Comparison of ENCODE assay signal across 1 cellular context in the genomic region with DNA sequence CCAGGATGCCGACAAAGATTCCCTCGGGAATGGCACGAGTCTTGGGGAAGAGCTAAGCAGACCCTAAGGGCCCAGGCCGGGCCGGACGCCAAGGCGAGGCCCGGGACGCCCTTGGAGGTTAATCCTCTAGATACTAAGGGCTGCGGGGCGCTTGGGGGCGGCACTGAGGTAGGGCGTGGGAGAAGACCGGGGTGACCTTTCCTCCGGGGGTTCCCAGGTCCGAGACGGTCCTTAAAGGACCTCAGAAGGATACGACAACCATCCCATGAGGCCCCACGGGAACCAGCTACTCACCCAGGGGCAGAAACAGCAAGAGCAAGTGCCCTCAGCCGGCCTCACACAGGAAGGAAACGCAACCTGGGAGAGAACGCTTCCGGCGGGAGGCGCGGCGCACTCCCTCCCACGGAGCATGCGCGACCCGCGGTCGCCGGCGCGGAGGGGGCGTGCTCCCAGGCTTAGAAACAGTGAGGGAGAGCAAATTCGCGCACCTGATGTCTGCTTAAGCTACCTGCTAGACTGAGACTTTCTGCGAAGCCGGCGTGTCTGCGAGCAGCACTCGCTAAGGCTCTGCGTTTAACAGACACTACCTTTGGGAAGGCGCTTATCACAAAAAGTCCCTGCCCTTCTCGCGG.
TF ChIP-seq lines count a peak whose summit lies in the region.

A gene with protein sequence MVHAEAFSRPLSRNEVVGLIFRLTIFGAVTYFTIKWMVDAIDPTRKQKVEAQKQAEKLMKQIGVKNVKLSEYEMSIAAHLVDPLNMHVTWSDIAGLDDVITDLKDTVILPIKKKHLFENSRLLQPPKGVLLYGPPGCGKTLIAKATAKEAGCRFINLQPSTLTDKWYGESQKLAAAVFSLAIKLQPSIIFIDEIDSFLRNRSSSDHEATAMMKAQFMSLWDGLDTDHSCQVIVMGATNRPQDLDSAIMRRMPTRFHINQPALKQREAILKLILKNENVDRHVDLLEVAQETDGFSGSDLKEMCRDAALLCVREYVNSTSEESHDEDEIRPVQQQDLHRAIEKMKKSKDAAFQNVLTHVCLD (minus strand): TSS at position 354 of the 632 bp plus-strand sequence. CDS start 3,627 bp downstream, outside the sequence.

TF ChIP-seq in Ishikawa, 13 proteins besides CTCF, POLR2A, EP300 and RAD21:
- TF ChIP-seq, protein P1, sequence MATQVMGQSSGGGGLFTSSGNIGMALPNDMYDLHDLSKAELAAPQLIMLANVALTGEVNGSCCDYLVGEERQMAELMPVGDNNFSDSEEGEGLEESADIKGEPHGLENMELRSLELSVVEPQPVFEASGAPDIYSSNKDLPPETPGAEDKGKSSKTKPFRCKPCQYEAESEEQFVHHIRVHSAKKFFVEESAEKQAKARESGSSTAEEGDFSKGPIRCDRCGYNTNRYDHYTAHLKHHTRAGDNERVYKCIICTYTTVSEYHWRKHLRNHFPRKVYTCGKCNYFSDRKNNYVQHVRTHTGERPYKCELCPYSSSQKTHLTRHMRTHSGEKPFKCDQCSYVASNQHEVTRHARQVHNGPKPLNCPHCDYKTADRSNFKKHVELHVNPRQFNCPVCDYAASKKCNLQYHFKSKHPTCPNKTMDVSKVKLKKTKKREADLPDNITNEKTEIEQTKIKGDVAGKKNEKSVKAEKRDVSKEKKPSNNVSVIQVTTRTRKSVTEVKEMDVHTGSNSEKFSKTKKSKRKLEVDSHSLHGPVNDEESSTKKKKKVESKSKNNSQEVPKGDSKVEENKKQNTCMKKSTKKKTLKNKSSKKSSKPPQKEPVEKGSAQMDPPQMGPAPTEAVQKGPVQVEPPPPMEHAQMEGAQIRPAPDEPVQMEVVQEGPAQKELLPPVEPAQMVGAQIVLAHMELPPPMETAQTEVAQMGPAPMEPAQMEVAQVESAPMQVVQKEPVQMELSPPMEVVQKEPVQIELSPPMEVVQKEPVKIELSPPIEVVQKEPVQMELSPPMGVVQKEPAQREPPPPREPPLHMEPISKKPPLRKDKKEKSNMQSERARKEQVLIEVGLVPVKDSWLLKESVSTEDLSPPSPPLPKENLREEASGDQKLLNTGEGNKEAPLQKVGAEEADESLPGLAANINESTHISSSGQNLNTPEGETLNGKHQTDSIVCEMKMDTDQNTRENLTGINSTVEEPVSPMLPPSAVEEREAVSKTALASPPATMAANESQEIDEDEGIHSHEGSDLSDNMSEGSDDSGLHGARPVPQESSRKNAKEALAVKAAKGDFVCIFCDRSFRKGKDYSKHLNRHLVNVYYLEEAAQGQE (IDR thresholded peaks at IDR 0.05; ENCODE audit: low read depth) = no peak
- TF ChIP-seq TEAD4 (IDR thresholded peaks at IDR 0.05) = 0 out of 2 replicates have a peak, but pooled peaks have one; percentile 2
- TF ChIP-seq ZBTB7A (IDR thresholded peaks at IDR 0.05; ENCODE audit: low read depth) = no peak
- TF ChIP-seq EGR1 (IDR thresholded peaks at IDR 0.05) = peak; percentile 22; the same call in 1 of the 2 replicates
- TF ChIP-seq, protein P2, sequence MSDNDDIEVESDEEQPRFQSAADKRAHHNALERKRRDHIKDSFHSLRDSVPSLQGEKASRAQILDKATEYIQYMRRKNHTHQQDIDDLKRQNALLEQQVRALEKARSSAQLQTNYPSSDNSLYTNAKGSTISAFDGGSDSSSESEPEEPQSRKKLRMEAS (IDR thresholded peaks at IDR 0.05) = peak; percentile 71
- TF ChIP-seq TCF12 (IDR thresholded peaks at IDR 0.05; ENCODE audit: low read depth) = peak; percentile 28; the same call in 1 of the 2 replicates
- peak; percentile 40; the same call in 1 of the 2 replicates for TF ChIP-seq NFIC (IDR thresholded peaks at IDR 0.05)
- TF ChIP-seq, protein P3, sequence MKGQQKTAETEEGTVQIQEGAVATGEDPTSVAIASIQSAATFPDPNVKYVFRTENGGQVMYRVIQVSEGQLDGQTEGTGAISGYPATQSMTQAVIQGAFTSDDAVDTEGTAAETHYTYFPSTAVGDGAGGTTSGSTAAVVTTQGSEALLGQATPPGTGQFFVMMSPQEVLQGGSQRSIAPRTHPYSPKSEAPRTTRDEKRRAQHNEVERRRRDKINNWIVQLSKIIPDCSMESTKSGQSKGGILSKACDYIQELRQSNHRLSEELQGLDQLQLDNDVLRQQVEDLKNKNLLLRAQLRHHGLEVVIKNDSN (IDR thresholded peaks at IDR 0.05) = peak; percentile 3; the same call in 1 of the 2 replicates
- no peak for TF ChIP-seq CEBPB (IDR thresholded peaks at IDR 0.05)
- TF ChIP-seq TAF1 (IDR thresholded peaks at IDR 0.05; ENCODE audit: low read depth) = peak; percentile 92
- no peak for TF ChIP-seq YY1 (IDR thresholded peaks at IDR 0.05; ENCODE audit: low read depth)
- TF ChIP-seq FOXM1 (IDR thresholded peaks at IDR 0.05; ENCODE audit: borderline replicate concordance, low read depth) = no peak
- TF ChIP-seq CREB1 (IDR thresholded peaks at IDR 0.05; ENCODE audit: low read depth) = no peak
